Comparison of ENCODE assay signal across 1 cellular context in genomic region chr2:44946681-44947360, GRCh38.
A peak's percentile ranks its signal among the peaks of the same experiment; 100 is the strongest.
TF ChIP-seq lines count a peak whose summit lies in the region.

No MANE protein-coding gene starts in this region.

TF ChIP-seq in H1, 55 proteins besides CTCF, POLR2A, EP300 and RAD21:
- TF ChIP-seq POU5F1 (IDR thresholded peaks at IDR 0.05; ENCODE audit: low read depth, low read length) (no peak), RBBP5 (IDR thresholded peaks at IDR 0.05; ENCODE audit: borderline replicate concordance, low read depth, low read length) (no peak), TBP (IDR thresholded peaks at IDR 0.05; ENCODE audit: low read depth, low read length) (no peak), NRF1 (IDR thresholded peaks at IDR 0.05; ENCODE audit: low read depth, low read length) (no peak), GABPA (IDR thresholded peaks at IDR 0.05; ENCODE audit: borderline replicate concordance, insufficient read depth, low read length) (no peak), FOSL1 (IDR thresholded peaks at IDR 0.05; ENCODE audit: insufficient read depth, low read depth, low read length) (no peak), RNF2 (IDR thresholded peaks at IDR 0.05; ENCODE audit: borderline replicate concordance, low read depth, low read length, missing control alignments, poor library complexity, severe bottlenecking) (peak; percentile 66), SUZ12 (IDR thresholded peaks at IDR 0.05; ENCODE audit: low read length) (peak; percentile 61), SRF (IDR thresholded peaks at IDR 0.05; ENCODE audit: low read depth, low read length) (no peak), PHF8 (conservative IDR thresholded peaks at IDR 0.05; ENCODE audit: low read depth, low read length) (no peak), EZH2 (IDR thresholded peaks at IDR 0.05; ENCODE audit: low read depth, low read length, severe bottlenecking) (peak; percentile 33), YY1 (IDR thresholded peaks at IDR 0.05; ENCODE audit: low read depth, low read length) (no peak), ASH2L (IDR thresholded peaks at IDR 0.05; ENCODE audit: low read length) (no peak), GTF2F1 (IDR thresholded peaks at IDR 0.05; ENCODE audit: borderline replicate concordance, low read depth, low read length) (no peak), ZNF274 (IDR thresholded peaks at IDR 0.05; ENCODE audit: borderline replicate concordance, extremely low read depth, low read length) (no peak), KDM5A (IDR thresholded peaks at IDR 0.05; ENCODE audit: low read length) (no peak)
- TF ChIP-seq, protein P1, sequence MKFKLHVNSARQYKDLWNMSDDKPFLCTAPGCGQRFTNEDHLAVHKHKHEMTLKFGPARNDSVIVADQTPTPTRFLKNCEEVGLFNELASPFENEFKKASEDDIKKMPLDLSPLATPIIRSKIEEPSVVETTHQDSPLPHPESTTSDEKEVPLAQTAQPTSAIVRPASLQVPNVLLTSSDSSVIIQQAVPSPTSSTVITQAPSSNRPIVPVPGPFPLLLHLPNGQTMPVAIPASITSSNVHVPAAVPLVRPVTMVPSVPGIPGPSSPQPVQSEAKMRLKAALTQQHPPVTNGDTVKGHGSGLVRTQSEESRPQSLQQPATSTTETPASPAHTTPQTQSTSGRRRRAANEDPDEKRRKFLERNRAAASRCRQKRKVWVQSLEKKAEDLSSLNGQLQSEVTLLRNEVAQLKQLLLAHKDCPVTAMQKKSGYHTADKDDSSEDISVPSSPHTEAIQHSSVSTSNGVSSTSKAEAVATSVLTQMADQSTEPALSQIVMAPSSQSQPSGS (IDR thresholded peaks at IDR 0.05; ENCODE audit: low read length): no peak
- TF ChIP-seq, protein P2, sequence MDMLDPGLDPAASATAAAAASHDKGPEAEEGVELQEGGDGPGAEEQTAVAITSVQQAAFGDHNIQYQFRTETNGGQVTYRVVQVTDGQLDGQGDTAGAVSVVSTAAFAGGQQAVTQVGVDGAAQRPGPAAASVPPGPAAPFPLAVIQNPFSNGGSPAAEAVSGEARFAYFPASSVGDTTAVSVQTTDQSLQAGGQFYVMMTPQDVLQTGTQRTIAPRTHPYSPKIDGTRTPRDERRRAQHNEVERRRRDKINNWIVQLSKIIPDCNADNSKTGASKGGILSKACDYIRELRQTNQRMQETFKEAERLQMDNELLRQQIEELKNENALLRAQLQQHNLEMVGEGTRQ (IDR thresholded peaks at IDR 0.05; ENCODE audit: low read length): no peak
